9 cellular contexts compared by ENCODE assay signal in genomic region chr7:143002856-143003255, GRCh38. TPM values are rescaled to one million over a fixed set of nuclear protein-coding genes. Genes with fewer than 3 reads are reported as not detected.
A peak's percentile ranks its signal among the peaks of the same experiment; 100 is the strongest.
DNase-seq lines count a peak whose midpoint lies in the region; ATAC-seq and TF ChIP-seq lines count a peak whose summit lies in the region.
"Had no signal": no experiment of that assay in that cellular context is flagged by ENCODE, and none has a peak within 500 bp of the region (broad histone marks: within the 10 kb centered on the region; RNA-seq: fewer than 3 reads in every experiment).

No MANE protein-coding gene starts in this region.

- peak overlapping the region; percentile 71 for H3K4me2 ChIP-seq in GM23248 (ENCODE audit: unreplicated experiment)
- H3K4me2 ChIP-seq in PC-3 (ENCODE audit: low read length) = peak overlapping the region; percentile 83

- H3K36me3 ChIP-seq in GM23248 (ENCODE audit: low read depth) = no peaks in the 10 kb centered on the region
- no peaks in the 10 kb centered on the region; the same call in 1 of the 2 replicates for H3K36me3 ChIP-seq in PC-3 (ENCODE audit: low read depth, low read length)
- H3K36me3 ChIP-seq in psoas muscle (ENCODE audit: insufficient read depth in 1 of 2, low read depth in 1 of 2) = no peaks in the 10 kb centered on the region
- H3K36me3 ChIP-seq in spleen = no peaks in the 10 kb centered on the region

- no TSS peak for BruUV-seq in PC-3 (replicated peaks; lab: Mats Ljungman, UMichigan)

- H2AFZ ChIP-seq in GM23248 = peak overlapping the region; percentile 97
- peak overlapping the region; percentile 91 for H2AFZ ChIP-seq in PC-3 (ENCODE audit: low read length)

- CTCF ChIA-PET in PC-3 (lab: Charles Lee) = interaction anchor here (0.6 to 1.6 kb wide), 7 partner anchors 59 to 419 kb away, joined by 3 to 13 read pairs (median 4); partner anchors contain the start of gene EPHB6

- H3K9me2 ChIP-seq in GM23248 (ENCODE audit: insufficient read depth) (no peaks in the 10 kb centered on the region), PC-3 (replicated peaks; ENCODE audit: low read length) (no peaks in the 10 kb centered on the region)

- H3K27me3 ChIP-seq in GM23248 (replicated peaks; ENCODE audit: insufficient read depth) = 0 out of 2 replicates have a peak, but pooled peaks cover 16% of the 10 kb centered on the region
- H3K27me3 ChIP-seq in PC-3 (ENCODE audit: low read length) = peaks cover 34% of the 10 kb centered on the region
- no peaks in the 10 kb centered on the region for H3K27me3 ChIP-seq in psoas muscle (ENCODE audit: insufficient read depth in 3 of 3, low read length in 2 of 3)
- peaks cover 0 to 5% (median 0%) of the 10 kb centered on the region in 7 donors for H3K27me3 ChIP-seq in spleen (replicated peaks in 1 of 7)

- intact Hi-C loops in PC-3 (cut with micrococcal nuclease) = loop anchor here (1.0 to 10.0 kb wide), 6 partner anchors 122 to 468 kb away; no protein-coding TSS in a partner anchor
- intact Hi-C loops in psoas muscle (cut with DNase I) = loop anchor here (1.0 to 10.0 kb wide), 3 partner anchors 149 to 398 kb away; no protein-coding TSS in a partner anchor
- intact Hi-C loops in spleen (cut with DNase I; ENCODE audit: low total_unique reads) = loop anchor here (10.0 kb wide), 2 partner anchors 148 to 368 kb away; partner anchors contain the start of gene EPHB6

- H3K4me3 ChIP-seq in GM23248 (peak overlapping the region; percentile 65), PC-3 (ENCODE audit: low read length) (peak overlapping the region; percentile 64), epithelial cell of proximal tubule (ENCODE audit: low read depth, low read length) (peak overlapping the region; percentile 27), psoas muscle (peak overlapping the region; percentile 35), spleen (peak overlapping the region in 2 of 8 donors; percentile 17 to 57)

- H3K27ac ChIP-seq in GM23248 (no peak overlapping the region), PC-3 (ENCODE audit: low read length) (no peak overlapping the region), psoas muscle (no peak overlapping the region), spleen (no peak overlapping the region)

- H3K79me2 ChIP-seq in GM23248 (ENCODE audit: insufficient read depth) (no peaks in the 10 kb centered on the region), PC-3 (ENCODE audit: low read length) (no peaks in the 10 kb centered on the region)

- in situ Hi-C loops in GM23248 (cut with MboI) = no loop called here

- DNase-seq in GM23248 = no peak
- DNase-seq in PC-3 = peak; percentile 35
- no peak for DNase-seq in epithelial cell of proximal tubule (ENCODE audit: low read depth)
- no peak for DNase-seq in psoas muscle
- DNase-seq in kidney glomerular epithelial cell (lab: John Stamatoyannopoulos, UW) = no peak
- no peak for DNase-seq in spleen
- no peak for DNase-seq in DMS79 treated with DMSO at 0.1 percent for 48 hours (lab: John Stamatoyannopoulos, UW)
- DNase-seq: GF-D8; NK-92 treated with Interleukin-12 subunit alpha and Interleukin-12 subunit beta, amount 100 ng/mL, for 24 hours had no signal

- H3K4me1 ChIP-seq in GM23248 (ENCODE audit: insufficient read depth) (no peaks in the 10 kb centered on the region), PC-3 (ENCODE audit: insufficient read depth, low read length) (peaks cover 10% of the 10 kb centered on the region; the same call in 1 of the 2 replicates), psoas muscle (no peaks in the 10 kb centered on the region), spleen (peaks cover 0 to 15% (median 4%) of the 10 kb centered on the region in 6 donors)

- WGBS in GM23248 (ENCODE audit: low coverage in 1 of 2, low lambda C conversion rate in 2 of 2, missing lambda C conversion rate in 2 of 2), 2 experiments = 63 to 71% methylated on average over 6 of the region's 6 CpGs
- 83 to 89% (median 87%) methylated on average over 6 of the region's 6 CpGs for WGBS in psoas muscle, 3 donors
- WGBS in spleen, 5 donors = 89 to 92% (median 90%) methylated on average over 6 of the region's 6 CpGs

- POLR2A ChIA-PET in PC-3 (lab: Charles Lee; ENCODE audit: unreplicated experiment) = no interaction called here

- H3F3A ChIP-seq in GM23248 (ENCODE audit: insufficient read depth) = no peaks in the 10 kb centered on the region
- no peaks in the 10 kb centered on the region for H3F3A ChIP-seq in PC-3 (ENCODE audit: low read length, unreplicated experiment)

- TF ChIP-seq POLR2A in spleen (IDR thresholded peaks at IDR 0.05) = no peak

- TF ChIP-seq CTCF in PC-3 (conservative IDR thresholded peaks at IDR 0.05; ENCODE audit: low read depth, low read length) = no peak
- TF ChIP-seq CTCF in epithelial cell of proximal tubule (conservative IDR thresholded peaks at IDR 0.05; ENCODE audit: low read depth, low read length) = no peak
- no peak for TF ChIP-seq CTCF in psoas muscle (IDR thresholded peaks at IDR 0.05)
- no peak for TF ChIP-seq CTCF in spleen (IDR thresholded peaks at IDR 0.05 in 8 of 11, conservative IDR thresholded peaks at IDR 0.05 in 3 of 11)

- H3K9ac ChIP-seq in GM23248 = no peak overlapping the region
- H3K9ac ChIP-seq in PC-3 (ENCODE audit: low read length) = no peak overlapping the region

- ATAC-seq in PC-3 (peak; percentile 52), psoas muscle (no peak)

- no peaks in the 10 kb centered on the region for H4K20me1 ChIP-seq in GM23248 (ENCODE audit: insufficient read depth)
- no peaks in the 10 kb centered on the region for H4K20me1 ChIP-seq in PC-3 (ENCODE audit: low read length)

- H3K9me3 ChIP-seq in GM23248 (ENCODE audit: low read depth) = no peaks in the 10 kb centered on the region
- no peaks in the 10 kb centered on the region for H3K9me3 ChIP-seq in PC-3 (ENCODE audit: low read length)
- H3K9me3 ChIP-seq in psoas muscle = no peaks in the 10 kb centered on the region
- peaks cover 0 to 5% (median 0%) of the 10 kb centered on the region in 8 donors for H3K9me3 ChIP-seq in spleen

RNA-seq across cellular contexts. Expression of gene OR9A2, which starts 24.1 kb away (rescaled TPM):
- total RNA-seq in GM23248 (2014; rRNA removed; shearing (Covaris generic)) = not detected in 2 replicates
- polyA plus RNA-seq in GM23248 (2016; fragmentation: Nextera tagmentation; extraction: Ambion mirVana) (not detected in 2 replicates), psoas muscle (not detected), spleen (not detected)
- total RNA-seq in PC-3 (2014; rRNA removed) (not detected in 2 replicates), epithelial cell of proximal tubule (0.17 TPM in 1 of 2 replicates, not detected in the other), psoas muscle (not detected), spleen (under 1 TPM in 1 of 7 donors, not detected in 6; 0.64 TPM)

RNA-seq across cellular contexts. Expression of gene KEL, which starts 40.7 kb away (rescaled TPM):
- total RNA-seq in GM23248 (2014; rRNA removed; shearing (Covaris generic)) = not detected in 2 replicates
- polyA plus RNA-seq in GM23248 (2016; fragmentation: Nextera tagmentation; extraction: Ambion mirVana) (not detected in 2 replicates), psoas muscle (under 1 TPM; 0.01 to 0.30 (median 0.06) TPM), spleen (1 to 10 TPM; 3.3 to 5.0 (median 4.7) TPM)
- total RNA-seq in PC-3 (2014; rRNA removed) (0.18 TPM in 1 of 2 replicates, not detected in the other), epithelial cell of proximal tubule (0.12 TPM in 1 of 2 replicates, not detected in the other), psoas muscle (under 1 TPM in 2 of 4 donors, not detected in 2; 0.67 to 0.69 TPM), spleen (10 to 100 TPM in 3 of 7 donors, 1 to 10 TPM in 4; 4.1 to 27.4 (median 10.0) TPM)

RNA-seq across cellular contexts. Expression of gene OR6V1, which starts 49.3 kb away (rescaled TPM):
- not detected in 2 replicates for total RNA-seq in GM23248 (2014; rRNA removed; shearing (Covaris generic))
- polyA plus RNA-seq in GM23248 (2016; fragmentation: Nextera tagmentation; extraction: Ambion mirVana) (not detected in 2 replicates), psoas muscle (not detected), spleen (not detected)
- total RNA-seq in PC-3 (2014; rRNA removed) (not detected in 2 replicates), epithelial cell of proximal tubule (not detected in 2 replicates), psoas muscle (not detected), spleen (not detected)
